In the genomic region with DNA sequence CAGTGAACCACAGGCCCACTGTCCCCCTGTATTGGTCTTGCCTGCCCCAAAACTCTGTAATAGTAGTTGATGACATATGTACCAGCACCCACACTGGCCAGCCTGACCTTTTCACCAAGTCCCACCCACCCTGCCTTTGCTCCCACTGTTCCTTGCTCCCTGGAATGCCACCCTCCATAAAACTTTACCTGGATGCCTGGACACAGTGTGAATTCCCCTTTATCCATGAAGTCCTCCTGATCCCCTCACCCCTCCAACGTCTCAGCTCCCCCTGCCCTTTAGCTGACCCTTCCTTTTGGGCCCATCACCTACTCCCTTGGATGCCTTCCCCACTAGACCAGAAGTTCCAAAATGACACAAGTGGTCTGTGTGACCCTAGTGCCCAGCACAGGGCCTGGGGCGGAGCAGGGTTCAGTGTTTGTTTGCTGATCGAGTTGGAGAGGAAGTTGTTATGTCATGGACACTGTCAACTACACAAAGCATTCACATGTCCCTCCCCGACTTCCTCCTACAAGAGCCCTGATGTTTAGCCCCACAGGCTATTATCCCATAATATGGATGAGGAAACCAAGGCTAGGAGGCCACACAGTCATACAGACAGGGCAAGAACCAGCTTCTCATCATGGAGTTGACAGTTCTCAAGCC, we compare ENCODE assay signal across 21 cellular contexts. TPM values are rescaled to one million over a fixed set of nuclear protein-coding genes. Genes with fewer than 3 reads are reported as not detected.
"Had no signal": no experiment of that assay in that cellular context is flagged by ENCODE, and none has a peak within 500 bp of the region (broad histone marks: within the 10 kb centered on the region; RNA-seq: fewer than 3 reads in every experiment).

No MANE protein-coding gene starts in this region.

- H3K4me3 ChIP-seq: psoas muscle, sigmoid colon had no signal

- H3K9me3 ChIP-seq: psoas muscle, sigmoid colon had no signal

- H3K36me3 ChIP-seq: sigmoid colon had no signal

- H3K4me3 Mint-ChIP-seq: activated B cell treated with CpG ODN at 0.5 μM for 24 hours; activated naive CD8-positive, alpha-beta T cell treated with anti-CD3 and anti-CD28 coated beads, Interleukin-2, amount 10 ng/mL, durations not matched to agents 7 days and 5 days; activated T-cell treated with anti-CD3 and anti-CD28 coated beads, Interleukin-2, amount 50 U/mL, for 24 hours; nephron had no signal

- H3K27ac ChIP-seq: psoas muscle, sigmoid colon had no signal

- ATAC-seq: psoas muscle had no signal

- DNase-seq: activated B cell treated with CpG ODN at 0.5 μM for 24 hours; activated CD4-positive, alpha-beta T cell treated with anti-CD3 and anti-CD28 coated beads, Interleukin-2, amount 50 U/mL, for 1 hour; activated gamma-delta T cell; activated naive CD8-positive, alpha-beta T cell treated with anti-CD3 and anti-CD28 coated beads, Interleukin-2, amount 10 ng/mL, durations not matched to agents 7 days and 5 days; activated T-cell treated with anti-CD3 and anti-CD28 coated beads, Interleukin-2, amount 50 U/mL, for 24 hours; central memory CD4-positive, alpha-beta T cell; effector memory CD4-positive, alpha-beta T cell; erythroblast; hypothalamus; occipital lobe; psoas muscle; sigmoid colon; stimulated activated CD4-positive, alpha-beta T cell treated with anti-CD3 and anti-CD28 coated beads, Interleukin-2, amount 100 ng/mL, for 48 hours; stimulated activated naive CD4-positive, alpha-beta T cell treated with Interleukin-2 at 50 U/mL for 16 hours; T-helper 2 cell; trophoblast cell had no signal

- H3K36me3 Mint-ChIP-seq: activated naive CD8-positive, alpha-beta T cell treated with anti-CD3 and anti-CD28 coated beads, Interleukin-2, amount 10 ng/mL, durations not matched to agents 7 days and 5 days had no signal

- H3K4me1 ChIP-seq: sigmoid colon had no signal

- H3K4me1 Mint-ChIP-seq: activated naive CD8-positive, alpha-beta T cell treated with anti-CD3 and anti-CD28 coated beads, Interleukin-2, amount 10 ng/mL, durations not matched to agents 7 days and 5 days had no signal

- H3K27ac Mint-ChIP-seq: activated B cell treated with CpG ODN at 0.5 μM for 24 hours; activated naive CD8-positive, alpha-beta T cell treated with anti-CD3 and anti-CD28 coated beads, Interleukin-2, amount 10 ng/mL, durations not matched to agents 7 days and 5 days; activated T-cell treated with anti-CD3 and anti-CD28 coated beads, Interleukin-2, amount 50 U/mL, for 24 hours; nephron had no signal

- H3K9me3 Mint-ChIP-seq: activated B cell treated with CpG ODN at 0.5 μM for 24 hours; activated naive CD8-positive, alpha-beta T cell treated with anti-CD3 and anti-CD28 coated beads, Interleukin-2, amount 10 ng/mL, durations not matched to agents 7 days and 5 days; activated T-cell treated with anti-CD3 and anti-CD28 coated beads, Interleukin-2, amount 50 U/mL, for 24 hours had no signal

RNA-seq across cellular contexts. Expression of gene AMBP, which starts 16.1 kb away (rescaled TPM):
- total RNA-seq: activated B cell treated with CpG ODN at 0.5 μM for 24 hours; activated CD8-positive, alpha-beta memory T cell treated with anti-CD3 and anti-CD28 coated beads for 36 hours; activated naive CD8-positive, alpha-beta T cell treated with anti-CD3 and anti-CD28 coated beads, Interleukin-2, amount 10 ng/mL, durations not matched to agents 7 days and 5 days; astrocyte; lung microvascular endothelial cell; mononuclear cell; sigmoid colon had no signal
- polyA plus RNA-seq: psoas muscle had no signal

RNA-seq across cellular contexts. Expression of gene KIF12, which starts 37.1 kb away (rescaled TPM):
- total RNA-seq: activated B cell treated with CpG ODN at 0.5 μM for 24 hours; activated CD8-positive, alpha-beta memory T cell treated with anti-CD3 and anti-CD28 coated beads for 36 hours; activated naive CD8-positive, alpha-beta T cell treated with anti-CD3 and anti-CD28 coated beads, Interleukin-2, amount 10 ng/mL, durations not matched to agents 7 days and 5 days; lung microvascular endothelial cell; mononuclear cell had no signal
